In genomic region chr1:72341661-72342060, GRCh38 we compare ENCODE assay signal across 24 cellular contexts.
"Had no signal": no experiment of that assay in that cellular context is flagged by ENCODE, and none has a peak within 500 bp of the region (broad histone marks: within the 10 kb centered on the region; RNA-seq: fewer than 3 reads in every experiment).

No MANE protein-coding gene starts in this region.

- H3K4me1 ChIP-seq: colonic mucosa, esophagus muscularis mucosa, esophagus squamous epithelium, foreskin keratinocyte, gastrocnemius medialis, gastroesophageal sphincter, heart left ventricle, heart right ventricle had no signal

- H3K36me3 ChIP-seq: colonic mucosa, esophagus muscularis mucosa, esophagus squamous epithelium, gastrocnemius medialis, gastroesophageal sphincter, heart left ventricle, heart right ventricle had no signal

- H3K27ac ChIP-seq: colonic mucosa, coronary artery, dorsolateral prefrontal cortex, epithelial cell of prostate, esophagus muscularis mucosa, esophagus squamous epithelium, foreskin keratinocyte, gastrocnemius medialis, gastroesophageal sphincter, heart left ventricle, heart right ventricle had no signal

- DNase-seq: colonic mucosa; cortex of kidney; dermis blood vessel endothelial cell; dorsolateral prefrontal cortex; effector CD4-positive, alpha-beta T cell; effector CD8-positive, alpha-beta T cell; effector memory CD4-positive, alpha-beta T cell; effector memory CD8-positive, alpha-beta T cell; endodermal cell; erythroblast; esophagus squamous epithelium; foreskin fibroblast; foreskin keratinocyte; foreskin melanocyte; gastrocnemius medialis; glutamatergic neuron; head of caudate nucleus; heart left ventricle; heart right ventricle had no signal

- ATAC-seq: effector memory CD8-positive, alpha-beta T cell; esophagus mucosa; foreskin keratinocyte; gastrocnemius medialis; gastroesophageal sphincter; heart left ventricle; heart right ventricle had no signal

- H3K9me3 ChIP-seq: colonic mucosa, esophagus muscularis mucosa, esophagus squamous epithelium, gastrocnemius medialis, heart left ventricle, heart right ventricle had no signal

- H3K27me3 ChIP-seq: colonic mucosa, dorsolateral prefrontal cortex, esophagus muscularis mucosa, esophagus squamous epithelium, foreskin keratinocyte, gastrocnemius medialis, gastroesophageal sphincter, heart left ventricle, heart right ventricle had no signal

- H3K4me3 ChIP-seq: colonic mucosa, coronary artery, dorsolateral prefrontal cortex, esophagus muscularis mucosa, esophagus squamous epithelium, gastrocnemius medialis, gastroesophageal sphincter, heart left ventricle, heart right ventricle had no signal
